Comparison of ENCODE assay signal across 10 cellular contexts in genomic region chr12:123131879-123132402, GRCh38. TPM values are rescaled to one million over a fixed set of nuclear protein-coding genes. Genes with fewer than 3 reads are reported as not detected.
DNase-seq lines count a peak whose midpoint lies in the region; ATAC-seq and TF ChIP-seq lines count a peak whose summit lies in the region.
"Had no signal": no experiment of that assay in that cellular context is flagged by ENCODE, and none has a peak within 500 bp of the region (broad histone marks: within the 10 kb centered on the region; RNA-seq: fewer than 3 reads in every experiment).

No MANE protein-coding gene starts in this region.

- no peak for TF ChIP-seq POLR2A in tibial nerve (IDR thresholded peaks at IDR 0.05)

- H3K4me3 Mint-ChIP-seq in activated CD4-positive, alpha-beta T cell treated with anti-CD3 and anti-CD28 coated beads for 36 hours = peak overlapping the region; percentile 29
- H3K4me3 Mint-ChIP-seq in type B pancreatic cell = no peak overlapping the region

- intact Hi-C loops in Right ventricle myocardium inferior (cut with DNase I) = no loop called here
- intact Hi-C loops in cardiac septum (cut with DNase I) = no loop called here
- intact Hi-C loops in activated CD4-positive, alpha-beta T cell treated with anti-CD3 and anti-CD28 coated beads for 36 hours (cut with DNase I, micrococcal nuclease) = no loop called here
- intact Hi-C loops in left ventricle myocardium inferior (cut with micrococcal nuclease) = no loop called here

- H3K4me1 Mint-ChIP-seq in activated CD4-positive, alpha-beta T cell treated with anti-CD3 and anti-CD28 coated beads for 36 hours = peaks cover 34% of the 10 kb centered on the region
- H3K4me1 Mint-ChIP-seq in type B pancreatic cell (ENCODE audit: unreplicated experiment) = peaks cover 4% of the 10 kb centered on the region

- peak overlapping the region; percentile 84 for H3K27ac Mint-ChIP-seq in activated CD4-positive, alpha-beta T cell treated with anti-CD3 and anti-CD28 coated beads for 36 hours
- peak overlapping the region; percentile 55 for H3K27ac Mint-ChIP-seq in type B pancreatic cell

- TF ChIP-seq EP300 in tibial nerve (IDR thresholded peaks at IDR 0.05) = no peak

- no peaks in the 10 kb centered on the region for H3K9me3 ChIP-seq in left ventricle myocardium inferior (replicated peaks)
- no peaks in the 10 kb centered on the region for H3K9me3 ChIP-seq in tibial nerve
- H3K9me3 ChIP-seq: neutrophil had no signal

- H3K4me3 ChIP-seq in left ventricle myocardium inferior (no peak overlapping the region), coronary artery (no peak overlapping the region), tibial nerve (no peak overlapping the region)

- CTCF ChIA-PET in activated CD4-positive, alpha-beta T cell treated with anti-CD3 and anti-CD28 coated beads for 36 hours (lab: Charles Lee) = interaction anchor here (0.6 to 1.7 kb wide), 4 partner anchors 9 to 103 kb away, joined by 3 to 4 read pairs (median 3); no protein-coding TSS in a partner anchor

- H3K27me3 Mint-ChIP-seq in activated CD4-positive, alpha-beta T cell treated with anti-CD3 and anti-CD28 coated beads for 36 hours = no peaks in the 10 kb centered on the region
- no peaks in the 10 kb centered on the region for H3K27me3 Mint-ChIP-seq in type B pancreatic cell

- WGBS in tibial nerve, 2 donors = 81 to 82% methylated on average over 12 of the region's 12 CpGs

- H3K4me1 ChIP-seq in left ventricle myocardium inferior = peaks cover 38% of the 10 kb centered on the region
- peaks cover 0 to 22% (median 5%) of the 10 kb centered on the region in 4 donors for H3K4me1 ChIP-seq in tibial nerve

- no peaks in the 10 kb centered on the region for H3K36me3 ChIP-seq in left ventricle myocardium inferior
- peaks cover 0 to 2% (median 0%) of the 10 kb centered on the region in 3 donors for H3K36me3 ChIP-seq in tibial nerve
- H3K36me3 ChIP-seq: neutrophil had no signal

- DNase-seq in Right ventricle myocardium inferior (ENCODE audit: missing footprints) = no peak
- DNase-seq in cardiac septum (ENCODE audit: low spot score) = no peak
- DNase-seq in activated CD4-positive, alpha-beta T cell treated with anti-CD3 and anti-CD28 coated beads for 36 hours = peak; percentile 55
- DNase-seq in left ventricle myocardium inferior = no peak
- DNase-seq in type B pancreatic cell (ENCODE audit: extremely low spot score, unreplicated experiment) = no peak
- DNase-seq in coronary artery (ENCODE audit: low spot score) = no peak
- no peak for DNase-seq in tibial nerve (ENCODE audit: low spot score in 2 of 2)
- DNase-seq in islet precursor cell = no peak

- H3K36me3 Mint-ChIP-seq in activated CD4-positive, alpha-beta T cell treated with anti-CD3 and anti-CD28 coated beads for 36 hours (ENCODE audit: low read depth) = peaks cover 3% of the 10 kb centered on the region
- no peaks in the 10 kb centered on the region for H3K36me3 Mint-ChIP-seq in type B pancreatic cell

- peak; percentile 49 for ATAC-seq in Right ventricle myocardium inferior
- peak; percentile 88 for ATAC-seq in activated CD4-positive, alpha-beta T cell treated with anti-CD3 and anti-CD28 coated beads for 36 hours

- H3K27me3 ChIP-seq in left ventricle myocardium inferior (ENCODE audit: low read depth) = no peaks in the 10 kb centered on the region
- H3K27me3 ChIP-seq in tibial nerve = no peaks in the 10 kb centered on the region
- H3K27me3 ChIP-seq: neutrophil had no signal

- POLR2A ChIA-PET in activated CD4-positive, alpha-beta T cell treated with anti-CD3 and anti-CD28 coated beads for 36 hours (lab: Charles Lee) = no interaction called here

- H3K27ac ChIP-seq in left ventricle myocardium inferior (replicated peaks) = peak overlapping the region; percentile 80
- H3K27ac ChIP-seq in coronary artery = no peak overlapping the region
- peak overlapping the region in 1 of 4 donors; percentile 34 for H3K27ac ChIP-seq in tibial nerve
- H3K27ac ChIP-seq: HL-60, neutrophil had no signal

- TF ChIP-seq CTCF in left ventricle myocardium inferior (IDR thresholded peaks at IDR 0.05; ENCODE audit: borderline replicate concordance) (no peak), type B pancreatic cell (conservative IDR thresholded peaks at IDR 0.05) (no peak), coronary artery (IDR thresholded peaks at IDR 0.05) (no peak), tibial nerve (IDR thresholded peaks at IDR 0.05) (no peak)

- no peaks in the 10 kb centered on the region for H3K9me3 Mint-ChIP-seq in activated CD4-positive, alpha-beta T cell treated with anti-CD3 and anti-CD28 coated beads for 36 hours (ENCODE audit: low read depth)
- peaks cover 4% of the 10 kb centered on the region for H3K9me3 Mint-ChIP-seq in type B pancreatic cell

RNA-seq across cellular contexts. Expression of gene PITPNM2, which starts 18.9 kb away (rescaled TPM):
- total RNA-seq in Right ventricle myocardium inferior = 19.6 TPM
- total RNA-seq in cardiac septum = 22.2 TPM
- total RNA-seq in activated CD4-positive, alpha-beta T cell treated with anti-CD3 and anti-CD28 coated beads for 36 hours = 1 to 10 TPM; 8.3 to 9.5 TPM
- total RNA-seq in left ventricle myocardium inferior = 18.4 TPM
- 6.8 and 8.6 TPM in 2 replicates for total RNA-seq in type B pancreatic cell (ENCODE audit: low replicate concordance)
- 1 to 10 TPM; 6.1 to 9.8 (median 9.0) TPM for total RNA-seq in tibial nerve
